Comparison of ENCODE assay signal across 7 cellular contexts in genomic region chr10:96719850-96720421, GRCh38. TPM values are rescaled to one million over a fixed set of nuclear protein-coding genes. Genes with fewer than 3 reads are reported as not detected.
DNase-seq lines count a peak whose midpoint lies in the region; ATAC-seq and TF ChIP-seq lines count a peak whose summit lies in the region.

No MANE protein-coding gene starts in this region.

- H3K9me2 ChIP-seq in OCI-LY7 (ENCODE audit: insufficient read depth, low read length) (no peaks in the 10 kb centered on the region), hepatocyte (replicated peaks; ENCODE audit: insufficient read depth) (no peaks in the 10 kb centered on the region)

- H3K9me3 Mint-ChIP-seq in activated naive CD4-positive, alpha-beta T cell treated with anti-CD3 and anti-CD28 coated beads for 36 hours = no peaks in the 10 kb centered on the region

- no TSS peak for BruUV-seq in OCI-LY7 (replicated peaks; lab: Mats Ljungman, UMichigan)

- peak overlapping the region; percentile 22 for H3K27ac Mint-ChIP-seq in activated naive CD4-positive, alpha-beta T cell treated with anti-CD3 and anti-CD28 coated beads for 36 hours

- peaks cover 6% of the 10 kb centered on the region for H3K4me1 Mint-ChIP-seq in activated naive CD4-positive, alpha-beta T cell treated with anti-CD3 and anti-CD28 coated beads for 36 hours (ENCODE audit: low read depth)

- H3K4me1 ChIP-seq in OCI-LY7 (ENCODE audit: insufficient read depth, low read length, poor library complexity, severe bottlenecking) (peaks cover 66% of the 10 kb centered on the region), hepatocyte (ENCODE audit: insufficient read depth) (peaks cover 7% of the 10 kb centered on the region)

- 5% methylated on average over 32 of the region's 38 CpGs for WGBS in hepatocyte (ENCODE audit: low lambda C conversion rate, missing lambda C conversion rate)

- peak overlapping the region; percentile 3; the same call in 1 of the 2 replicates for H2AFZ ChIP-seq in OCI-LY7 (ENCODE audit: low read length)
- peak overlapping the region; percentile 93 for H2AFZ ChIP-seq in hepatocyte

- H3K9me3 ChIP-seq in OCI-LY7 (ENCODE audit: low read length) (no peaks in the 10 kb centered on the region), hepatocyte (ENCODE audit: low read depth) (no peaks in the 10 kb centered on the region)

- peaks cover 42% of the 10 kb centered on the region for H3K36me3 ChIP-seq in OCI-LY7 (ENCODE audit: insufficient read depth, low read length)
- no peaks in the 10 kb centered on the region for H3K36me3 ChIP-seq in hepatocyte (replicated peaks; ENCODE audit: insufficient read depth, low read depth)

- H3K79me2 ChIP-seq in OCI-LY7 (ENCODE audit: insufficient read depth, low read depth, low read length) = peaks cover 49% of the 10 kb centered on the region
- no peaks in the 10 kb centered on the region for H3K79me2 ChIP-seq in hepatocyte

- H3K4me3 ChIP-seq in OCI-LY7 (ENCODE audit: low read depth, low read length, poor library complexity, severe bottlenecking) (peak overlapping the region; percentile 87), hepatocyte (peak overlapping the region; percentile 61), skeletal muscle cell (ENCODE audit: low read depth, low read length) (peak overlapping the region; percentile 26)

- peak overlapping the region; percentile 84 for H3K4me3 Mint-ChIP-seq in activated naive CD4-positive, alpha-beta T cell treated with anti-CD3 and anti-CD28 coated beads for 36 hours

- H3K27ac ChIP-seq in OCI-LY7 (ENCODE audit: low read depth, low read length, poor library complexity, severe bottlenecking) (peak overlapping the region; percentile 91), hepatocyte (no peak overlapping the region)

- DNase-seq in OCI-LY7 (ENCODE audit: low spot score) = peak; percentile 94
- peak; percentile 64 for DNase-seq in activated naive CD4-positive, alpha-beta T cell treated with anti-CD3 and anti-CD28 coated beads for 36 hours
- peak; percentile 66 for DNase-seq in hepatocyte (ENCODE audit: low spot score)
- DNase-seq in skeletal muscle cell (ENCODE audit: low read depth) = no peak
- DNase-seq in cerebellum (ENCODE audit: low spot score) = no peak

- peaks cover 39% of the 10 kb centered on the region for H3K27me3 ChIP-seq in hepatocyte

- ATAC-seq in GM18511 (IDR thresholded peaks at IDR 0.05; ENCODE audit: unreplicated experiment) (peak; percentile 71), HG02981 (IDR thresholded peaks at IDR 0.05; ENCODE audit: unreplicated experiment) (peak; percentile 51)

- TF ChIP-seq CTCF in OCI-LY7 (conservative IDR thresholded peaks at IDR 0.05; ENCODE audit: low read length) = peak; percentile 86
- TF ChIP-seq CTCF in hepatocyte (IDR thresholded peaks at IDR 0.05; ENCODE audit: poor library complexity) = peak; percentile 49

- H3K27me3 Mint-ChIP-seq in activated naive CD4-positive, alpha-beta T cell treated with anti-CD3 and anti-CD28 coated beads for 36 hours (ENCODE audit: low read depth) = peaks cover 3% of the 10 kb centered on the region

- H3K36me3 Mint-ChIP-seq in activated naive CD4-positive, alpha-beta T cell treated with anti-CD3 and anti-CD28 coated beads for 36 hours (ENCODE audit: low read depth) = no peaks in the 10 kb centered on the region

- CTCF ChIA-PET in OCI-LY7 (lab: Charles Lee; ENCODE audit: unreplicated experiment) = interaction anchor here (0.5 to 0.6 kb wide), 3 partner anchors 56 to 883 kb away, joined by 3 read pairs; no protein-coding TSS in a partner anchor
- CTCF ChIA-PET in activated naive CD4-positive, alpha-beta T cell treated with anti-CD3 and anti-CD28 coated beads for 36 hours (lab: Charles Lee) = interaction anchor here (0.6 kb wide), 1 partner anchor 1070 kb away, joined by 4 read pairs; no protein-coding TSS in a partner anchor

- POLR2A ChIA-PET in OCI-LY7 (lab: Charles Lee) = interaction anchor here (1.0 to 2.2 kb wide), 4 partner anchors 16 to 39 kb away, joined by 3 to 5 read pairs (median 4); no protein-coding TSS in a partner anchor

- H3K4me2 ChIP-seq in OCI-LY7 (ENCODE audit: low read length) (peak overlapping the region; percentile 85), hepatocyte (peak overlapping the region; percentile 99)

- H4K20me1 ChIP-seq in OCI-LY7 (ENCODE audit: insufficient read depth, low read length) = peaks cover 8% of the 10 kb centered on the region; the same call in 1 of the 2 replicates
- H4K20me1 ChIP-seq in hepatocyte (ENCODE audit: insufficient read depth, poor library complexity, severe bottlenecking) = no peaks in the 10 kb centered on the region

- intact Hi-C loops in OCI-LY7 (cut with micrococcal nuclease; ENCODE audit: unreplicated experiment) = loop anchor here (1.0 to 5.0 kb wide), 6 partner anchors 20 to 133 kb away; partner anchors contain the start of gene TM9SF3
- intact Hi-C loops in activated naive CD4-positive, alpha-beta T cell treated with anti-CD3 and anti-CD28 coated beads for 36 hours (cut with micrococcal nuclease) = loop anchor here (1.0 to 2.0 kb wide), 4 partner anchors 111 to 345 kb away; no protein-coding TSS in a partner anchor

RNA-seq across cellular contexts. Expression of gene PIK3AP1, which starts 0.4 kb away (rescaled TPM):
- 132 and 152 TPM in 2 replicates for total RNA-seq in OCI-LY7 (2014; rRNA removed; shearing (Covaris generic))
- total RNA-seq in OCI-LY7 (2022) (111 and 140 TPM in 2 replicates), hepatocyte (6.5 and 8.4 TPM in 2 replicates), cerebellum (2.1 TPM)
- 1 to 10 TPM; 1.6 to 1.7 TPM for total RNA-seq in activated naive CD4-positive, alpha-beta T cell treated with anti-CD3 and anti-CD28 coated beads for 36 hours
- 2.5 and 4.7 TPM in 2 replicates for polyA plus RNA-seq in hepatocyte

Comparison
In these comparisons a context has a peak if more than half of its experiments do, and no peak if none do; other contexts are left out.
1. DNase-seq: peak in OCI-LY7 (single experiment), activated naive CD4-positive, alpha-beta T cell treated with anti-CD3 and anti-CD28 coated beads for 36 hours (single experiment) and hepatocyte (single experiment); none in skeletal muscle cell (single experiment) and cerebellum (single experiment).
2. H3K4me3 ChIP-seq: peak in every context shown above with its lines; median percentile 87 in OCI-LY7; 61 in hepatocyte; 26 in skeletal muscle cell.
3. RNA of gene PIK3AP1, which starts 0.4 kb away (total RNA-seq): 111 to 152 TPM in OCI-LY7; 6.5 to 8.4 TPM in hepatocyte, 2.1 TPM in cerebellum (single experiment) and 1.6 to 1.7 TPM in activated naive CD4-positive, alpha-beta T cell treated with anti-CD3 and anti-CD28 coated beads for 36 hours; every median in the first group is over 10 times any median in the second.